In genomic region chr20:45791668-45792512, GRCh38 we compare ENCODE assay signal across 1 cellular context.
TF ChIP-seq lines count a peak whose summit lies in the region.

A gene with protein sequence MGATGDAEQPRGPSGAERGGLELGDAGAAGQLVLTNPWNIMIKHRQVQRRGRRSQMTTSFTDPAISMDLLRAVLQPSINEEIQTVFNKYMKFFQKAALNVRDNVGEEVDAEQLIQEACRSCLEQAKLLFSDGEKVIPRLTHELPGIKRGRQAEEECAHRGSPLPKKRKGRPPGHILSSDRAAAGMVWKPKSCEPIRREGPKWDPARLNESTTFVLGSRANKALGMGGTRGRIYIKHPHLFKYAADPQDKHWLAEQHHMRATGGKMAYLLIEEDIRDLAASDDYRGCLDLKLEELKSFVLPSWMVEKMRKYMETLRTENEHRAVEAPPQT (plus strand): TSS chr20:45791954. CDS start chr20:45792005, 51 bp downstream.
Gene WFDC3 (minus strand): TSS chr20:45791883. CDS start chr20:45789975, 1,908 bp downstream.

TF ChIP-seq in K562, 482 proteins besides CTCF, POLR2A, EP300 and RAD21 (continued from another document and continues in another):
- TF ChIP-seq, protein P1, sequence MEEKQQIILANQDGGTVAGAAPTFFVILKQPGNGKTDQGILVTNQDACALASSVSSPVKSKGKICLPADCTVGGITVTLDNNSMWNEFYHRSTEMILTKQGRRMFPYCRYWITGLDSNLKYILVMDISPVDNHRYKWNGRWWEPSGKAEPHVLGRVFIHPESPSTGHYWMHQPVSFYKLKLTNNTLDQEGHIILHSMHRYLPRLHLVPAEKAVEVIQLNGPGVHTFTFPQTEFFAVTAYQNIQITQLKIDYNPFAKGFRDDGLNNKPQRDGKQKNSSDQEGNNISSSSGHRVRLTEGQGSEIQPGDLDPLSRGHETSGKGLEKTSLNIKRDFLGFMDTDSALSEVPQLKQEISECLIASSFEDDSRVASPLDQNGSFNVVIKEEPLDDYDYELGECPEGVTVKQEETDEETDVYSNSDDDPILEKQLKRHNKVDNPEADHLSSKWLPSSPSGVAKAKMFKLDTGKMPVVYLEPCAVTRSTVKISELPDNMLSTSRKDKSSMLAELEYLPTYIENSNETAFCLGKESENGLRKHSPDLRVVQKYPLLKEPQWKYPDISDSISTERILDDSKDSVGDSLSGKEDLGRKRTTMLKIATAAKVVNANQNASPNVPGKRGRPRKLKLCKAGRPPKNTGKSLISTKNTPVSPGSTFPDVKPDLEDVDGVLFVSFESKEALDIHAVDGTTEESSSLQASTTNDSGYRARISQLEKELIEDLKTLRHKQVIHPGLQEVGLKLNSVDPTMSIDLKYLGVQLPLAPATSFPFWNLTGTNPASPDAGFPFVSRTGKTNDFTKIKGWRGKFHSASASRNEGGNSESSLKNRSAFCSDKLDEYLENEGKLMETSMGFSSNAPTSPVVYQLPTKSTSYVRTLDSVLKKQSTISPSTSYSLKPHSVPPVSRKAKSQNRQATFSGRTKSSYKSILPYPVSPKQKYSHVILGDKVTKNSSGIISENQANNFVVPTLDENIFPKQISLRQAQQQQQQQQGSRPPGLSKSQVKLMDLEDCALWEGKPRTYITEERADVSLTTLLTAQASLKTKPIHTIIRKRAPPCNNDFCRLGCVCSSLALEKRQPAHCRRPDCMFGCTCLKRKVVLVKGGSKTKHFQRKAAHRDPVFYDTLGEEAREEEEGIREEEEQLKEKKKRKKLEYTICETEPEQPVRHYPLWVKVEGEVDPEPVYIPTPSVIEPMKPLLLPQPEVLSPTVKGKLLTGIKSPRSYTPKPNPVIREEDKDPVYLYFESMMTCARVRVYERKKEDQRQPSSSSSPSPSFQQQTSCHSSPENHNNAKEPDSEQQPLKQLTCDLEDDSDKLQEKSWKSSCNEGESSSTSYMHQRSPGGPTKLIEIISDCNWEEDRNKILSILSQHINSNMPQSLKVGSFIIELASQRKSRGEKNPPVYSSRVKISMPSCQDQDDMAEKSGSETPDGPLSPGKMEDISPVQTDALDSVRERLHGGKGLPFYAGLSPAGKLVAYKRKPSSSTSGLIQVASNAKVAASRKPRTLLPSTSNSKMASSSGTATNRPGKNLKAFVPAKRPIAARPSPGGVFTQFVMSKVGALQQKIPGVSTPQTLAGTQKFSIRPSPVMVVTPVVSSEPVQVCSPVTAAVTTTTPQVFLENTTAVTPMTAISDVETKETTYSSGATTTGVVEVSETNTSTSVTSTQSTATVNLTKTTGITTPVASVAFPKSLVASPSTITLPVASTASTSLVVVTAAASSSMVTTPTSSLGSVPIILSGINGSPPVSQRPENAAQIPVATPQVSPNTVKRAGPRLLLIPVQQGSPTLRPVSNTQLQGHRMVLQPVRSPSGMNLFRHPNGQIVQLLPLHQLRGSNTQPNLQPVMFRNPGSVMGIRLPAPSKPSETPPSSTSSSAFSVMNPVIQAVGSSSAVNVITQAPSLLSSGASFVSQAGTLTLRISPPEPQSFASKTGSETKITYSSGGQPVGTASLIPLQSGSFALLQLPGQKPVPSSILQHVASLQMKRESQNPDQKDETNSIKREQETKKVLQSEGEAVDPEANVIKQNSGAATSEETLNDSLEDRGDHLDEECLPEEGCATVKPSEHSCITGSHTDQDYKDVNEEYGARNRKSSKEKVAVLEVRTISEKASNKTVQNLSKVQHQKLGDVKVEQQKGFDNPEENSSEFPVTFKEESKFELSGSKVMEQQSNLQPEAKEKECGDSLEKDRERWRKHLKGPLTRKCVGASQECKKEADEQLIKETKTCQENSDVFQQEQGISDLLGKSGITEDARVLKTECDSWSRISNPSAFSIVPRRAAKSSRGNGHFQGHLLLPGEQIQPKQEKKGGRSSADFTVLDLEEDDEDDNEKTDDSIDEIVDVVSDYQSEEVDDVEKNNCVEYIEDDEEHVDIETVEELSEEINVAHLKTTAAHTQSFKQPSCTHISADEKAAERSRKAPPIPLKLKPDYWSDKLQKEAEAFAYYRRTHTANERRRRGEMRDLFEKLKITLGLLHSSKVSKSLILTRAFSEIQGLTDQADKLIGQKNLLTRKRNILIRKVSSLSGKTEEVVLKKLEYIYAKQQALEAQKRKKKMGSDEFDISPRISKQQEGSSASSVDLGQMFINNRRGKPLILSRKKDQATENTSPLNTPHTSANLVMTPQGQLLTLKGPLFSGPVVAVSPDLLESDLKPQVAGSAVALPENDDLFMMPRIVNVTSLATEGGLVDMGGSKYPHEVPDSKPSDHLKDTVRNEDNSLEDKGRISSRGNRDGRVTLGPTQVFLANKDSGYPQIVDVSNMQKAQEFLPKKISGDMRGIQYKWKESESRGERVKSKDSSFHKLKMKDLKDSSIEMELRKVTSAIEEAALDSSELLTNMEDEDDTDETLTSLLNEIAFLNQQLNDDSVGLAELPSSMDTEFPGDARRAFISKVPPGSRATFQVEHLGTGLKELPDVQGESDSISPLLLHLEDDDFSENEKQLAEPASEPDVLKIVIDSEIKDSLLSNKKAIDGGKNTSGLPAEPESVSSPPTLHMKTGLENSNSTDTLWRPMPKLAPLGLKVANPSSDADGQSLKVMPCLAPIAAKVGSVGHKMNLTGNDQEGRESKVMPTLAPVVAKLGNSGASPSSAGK (IDR thresholded peaks at IDR 0.05): 0 out of 2 replicates have a peak, but pooled peaks have one; percentile 3
- TF ChIP-seq PRDM10 (IDR thresholded peaks at IDR 0.05; ENCODE audit: partially characterized antibody) (peak; percentile 91), MBD1 (CRISPR knock-in tag; IDR thresholded peaks at IDR 0.05) (no peak), ERF (CRISPR knock-in tag; IDR thresholded peaks at IDR 0.05) (no peak), KDM4B (IDR thresholded peaks at IDR 0.05; ENCODE audit: borderline replicate concordance in 2 of 2, low read depth in 1 of 2) (peak in 1 of 2 experiments; percentile 58; a peak in 1 of 4 replicates), ZSCAN32 (CRISPR knock-in tag; IDR thresholded peaks at IDR 0.05) (no peak), PPARD (CRISPR knock-in tag; IDR thresholded peaks at IDR 0.05) (no peak), CBX5 (IDR thresholded peaks at IDR 0.05; ENCODE audit: borderline replicate concordance, low read depth) (no peak), SREBF2 (CRISPR knock-in tag; IDR thresholded peaks at IDR 0.05) (no peak), SLC30A9 (CRISPR knock-in tag; IDR thresholded peaks at IDR 0.05) (no peak), PML (IDR thresholded peaks at IDR 0.05; ENCODE audit: low read length) (peak; percentile 67; the same call in 1 of the 2 replicates), ZNF696 (CRISPR knock-in tag; conservative IDR thresholded peaks at IDR 0.05) (no peak), BCL6 (CRISPR knock-in tag; IDR thresholded peaks at IDR 0.05) (no peak), ETV1 (tag; conservative IDR thresholded peaks at IDR 0.05; ENCODE audit: low read depth) (peak; percentile 91), MXI1 (IDR thresholded peaks at IDR 0.05; ENCODE audit: low read depth, low read length) (peak; percentile 84), NEUROD1 (IDR thresholded peaks at IDR 0.05; ENCODE audit: borderline replicate concordance, low read depth, low read length, partially characterized antibody) (peak; percentile 67), ZNF384 (IDR thresholded peaks at IDR 0.05; ENCODE audit: low read depth, low read length) (no peak; the same call in 1 of the 2 replicates), TCFL5 (CRISPR knock-in tag; conservative IDR thresholded peaks at IDR 0.05) (no peak), ZC3H4 (CRISPR knock-in tag; IDR thresholded peaks at IDR 0.05; ENCODE audit: borderline replicate concordance) (no peak), ZNF512 (tag; IDR thresholded peaks at IDR 0.05) (no peak), ZNF707 (CRISPR knock-in tag; conservative IDR thresholded peaks at IDR 0.05) (no peak), PCBP1 (IDR thresholded peaks at IDR 0.05; ENCODE audit: low read depth, low read length, poor library complexity, severe bottlenecking) (peak; percentile 79), DPF2 (IDR thresholded peaks at IDR 0.05) (0 out of 2 replicates have a peak, but pooled peaks have one; percentile 38), BRD4 (IDR thresholded peaks at IDR 0.05) (no peak), JUND (IDR thresholded peaks at IDR 0.05; ENCODE audit: borderline replicate concordance, low read depth, low read length) (peak; percentile 78), JUND (tag; IDR thresholded peaks at IDR 0.05; ENCODE audit: borderline replicate concordance, low read depth, low read length) (peak; percentile 12; the same call in 1 of the 3 replicates), PHF21A (IDR thresholded peaks at IDR 0.05; ENCODE audit: borderline replicate concordance, low read depth) (no peak), FIP1L1 (IDR thresholded peaks at IDR 0.05; ENCODE audit: low read depth, low read length, poor library complexity, severe bottlenecking) (peak; percentile 62), NR2C1 (IDR thresholded peaks at IDR 0.05) (no peak), NR2C1 (tag; IDR thresholded peaks at IDR 0.05) (no peak)
- TF ChIP-seq, protein P2, sequence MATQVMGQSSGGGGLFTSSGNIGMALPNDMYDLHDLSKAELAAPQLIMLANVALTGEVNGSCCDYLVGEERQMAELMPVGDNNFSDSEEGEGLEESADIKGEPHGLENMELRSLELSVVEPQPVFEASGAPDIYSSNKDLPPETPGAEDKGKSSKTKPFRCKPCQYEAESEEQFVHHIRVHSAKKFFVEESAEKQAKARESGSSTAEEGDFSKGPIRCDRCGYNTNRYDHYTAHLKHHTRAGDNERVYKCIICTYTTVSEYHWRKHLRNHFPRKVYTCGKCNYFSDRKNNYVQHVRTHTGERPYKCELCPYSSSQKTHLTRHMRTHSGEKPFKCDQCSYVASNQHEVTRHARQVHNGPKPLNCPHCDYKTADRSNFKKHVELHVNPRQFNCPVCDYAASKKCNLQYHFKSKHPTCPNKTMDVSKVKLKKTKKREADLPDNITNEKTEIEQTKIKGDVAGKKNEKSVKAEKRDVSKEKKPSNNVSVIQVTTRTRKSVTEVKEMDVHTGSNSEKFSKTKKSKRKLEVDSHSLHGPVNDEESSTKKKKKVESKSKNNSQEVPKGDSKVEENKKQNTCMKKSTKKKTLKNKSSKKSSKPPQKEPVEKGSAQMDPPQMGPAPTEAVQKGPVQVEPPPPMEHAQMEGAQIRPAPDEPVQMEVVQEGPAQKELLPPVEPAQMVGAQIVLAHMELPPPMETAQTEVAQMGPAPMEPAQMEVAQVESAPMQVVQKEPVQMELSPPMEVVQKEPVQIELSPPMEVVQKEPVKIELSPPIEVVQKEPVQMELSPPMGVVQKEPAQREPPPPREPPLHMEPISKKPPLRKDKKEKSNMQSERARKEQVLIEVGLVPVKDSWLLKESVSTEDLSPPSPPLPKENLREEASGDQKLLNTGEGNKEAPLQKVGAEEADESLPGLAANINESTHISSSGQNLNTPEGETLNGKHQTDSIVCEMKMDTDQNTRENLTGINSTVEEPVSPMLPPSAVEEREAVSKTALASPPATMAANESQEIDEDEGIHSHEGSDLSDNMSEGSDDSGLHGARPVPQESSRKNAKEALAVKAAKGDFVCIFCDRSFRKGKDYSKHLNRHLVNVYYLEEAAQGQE (CRISPR knock-in tag; IDR thresholded peaks at IDR 0.05; ENCODE audit: low read depth): peak; percentile 76; the same call in 1 of the 2 replicates
- TF ChIP-seq, protein P3, sequence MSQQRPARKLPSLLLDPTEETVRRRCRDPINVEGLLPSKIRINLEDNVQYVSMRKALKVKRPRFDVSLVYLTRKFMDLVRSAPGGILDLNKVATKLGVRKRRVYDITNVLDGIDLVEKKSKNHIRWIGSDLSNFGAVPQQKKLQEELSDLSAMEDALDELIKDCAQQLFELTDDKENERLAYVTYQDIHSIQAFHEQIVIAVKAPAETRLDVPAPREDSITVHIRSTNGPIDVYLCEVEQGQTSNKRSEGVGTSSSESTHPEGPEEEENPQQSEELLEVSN (IDR thresholded peaks at IDR 0.05; ENCODE audit: borderline replicate concordance in 1 of 2, extremely low read depth in 1 of 2, insufficient read depth in 1 of 2, insufficient read length in 1 of 2, low read depth in 1 of 2, low read length in 1 of 2, poor library complexity in 1 of 2, severe bottlenecking in 1 of 2): peak in 1 of 2 experiments; percentile 36
